In genomic region chr2:10521356-10521755, GRCh38 we compare ENCODE assay signal across 25 cellular contexts.
"Had no signal": no experiment of that assay in that cellular context is flagged by ENCODE, and none has a peak within 500 bp of the region (broad histone marks: within the 10 kb centered on the region; RNA-seq: fewer than 3 reads in every experiment).

No MANE protein-coding gene starts in this region.

- DNase-seq: activated B cell treated with CpG ODN at 0.5 μM for 24 hours; activated CD4-positive, alpha-beta T cell treated with anti-CD3 and anti-CD28 coated beads for 36 hours; activated CD4-positive, alpha-beta T cell treated with anti-CD3 and anti-CD28 coated beads, Interleukin-2, amount 50 U/mL, for 4 hours; activated CD8-positive, alpha-beta memory T cell treated with anti-CD3 and anti-CD28 coated beads for 24 hours; activated CD8-positive, alpha-beta memory T cell treated with anti-CD3 and anti-CD28 coated beads, Interleukin-2, amount 50 U/mL, for 4 hours; activated naive CD4-positive, alpha-beta T cell treated with anti-CD3 and anti-CD28 coated beads, Interleukin-2, amount 50 U/mL, for 16 hours; activated naive CD8-positive, alpha-beta T cell treated with anti-CD3 and anti-CD28 coated beads, Interleukin-2, amount 50 U/mL, for 24 hours; activated T-cell treated with anti-CD3 and anti-CD28 coated beads, Interleukin-2, amount 50 U/mL, for 4 hours; cortex of kidney; foreskin fibroblast; immature natural killer cell; left ventricle myocardium superior; mammary epithelial cell; midbrain; natural killer cell; stimulated activated CD4-positive, alpha-beta T cell treated with anti-CD3 and anti-CD28 coated beads, Interleukin-2, amount 100 ng/mL, for 48 hours; stimulated activated CD8-positive, alpha-beta memory T cell treated with anti-CD3 and anti-CD28 coated beads, Interleukin-4, amount 100 ng/mL, for 48 hours; stimulated activated naive CD4-positive, alpha-beta T cell treated with Interleukin-2 at 50 U/mL for 16 hours; T1000; upper lobe of right lung had no signal

- H3K27ac ChIP-seq: epithelial cell of prostate, parathyroid adenoma, right lobe of liver, thoracic aorta, upper lobe of right lung had no signal

- H3K4me1 ChIP-seq: parathyroid adenoma, right lobe of liver, upper lobe of right lung had no signal

- H3K79me2 ChIP-seq: parathyroid adenoma had no signal

- H3K4me2 ChIP-seq: smooth muscle cell had no signal

- H2AFZ ChIP-seq: parathyroid adenoma had no signal

- H3K4me3 ChIP-seq: right lobe of liver, smooth muscle cell, thoracic aorta, upper lobe of right lung had no signal

- H3K36me3 ChIP-seq: right lobe of liver, thoracic aorta, upper lobe of right lung had no signal

- H3K27me3 ChIP-seq: right lobe of liver, upper lobe of right lung had no signal

- H3K9ac ChIP-seq: parathyroid adenoma had no signal

- ATAC-seq: activated CD4-positive, alpha-beta T cell treated with anti-CD3 and anti-CD28 coated beads for 36 hours; activated naive CD8-positive, alpha-beta T cell treated with anti-CD3 and anti-CD28 coated beads, Interleukin-2, amount 50 U/mL, for 24 hours; activated T-cell treated with anti-CD3 and anti-CD28 coated beads, Interleukin-2, amount 50 U/mL, for 4 hours; left ventricle myocardium superior; natural killer cell; right lobe of liver; upper lobe of right lung had no signal

- H3K9me3 ChIP-seq: right lobe of liver, upper lobe of right lung had no signal
